ENCODE assay signal across 9 cellular contexts in the genomic region with DNA sequence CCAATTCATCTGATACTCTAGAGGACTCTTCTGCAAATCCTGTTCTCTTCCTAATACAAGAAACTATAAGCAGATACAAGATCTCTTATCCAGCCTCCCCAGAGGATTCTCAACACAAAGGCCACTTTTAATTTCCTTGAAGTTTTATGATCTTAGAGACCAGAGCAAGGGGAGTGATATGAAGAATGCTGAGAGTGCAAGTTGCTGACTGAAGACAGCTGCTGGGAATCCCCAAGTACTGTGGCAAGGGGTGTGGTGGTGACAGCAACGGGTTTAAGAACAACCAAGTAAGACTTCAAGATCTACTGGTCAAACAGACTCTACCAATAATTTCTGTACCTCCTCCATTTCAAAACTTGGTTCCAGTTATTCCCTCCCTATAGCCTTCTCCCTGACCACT. TPM values are rescaled to one million over a fixed set of nuclear protein-coding genes. Genes with fewer than 3 reads are reported as not detected.
DNase-seq lines count a peak whose midpoint lies in the region; ATAC-seq and TF ChIP-seq lines count a peak whose summit lies in the region.
"Had no signal": no experiment of that assay in that cellular context is flagged by ENCODE, and none has a peak within 500 bp of the region (broad histone marks: within the 10 kb centered on the region; RNA-seq: fewer than 3 reads in every experiment).

No MANE protein-coding gene starts in this region.

- H3K9me3 Mint-ChIP-seq in activated T-helper 1 cell treated with anti-CD3 and anti-CD28 coated beads, Interleukin-12 subunit alpha, Interleukin-12 subunit beta, Interleukin-2, Interleukin-4 antibody, amounts not matched to agents 30 ng/mL and 10 ng/mL and 1 ng/mL, durations not matched to agents 14 hours and 24 hours and 36 hours, result no peaks in the 10 kb centered on the region
- H3K9me3 Mint-ChIP-seq in HFFc6, result no peaks in the 10 kb centered on the region
- H3K9me3 Mint-ChIP-seq: neural crest cell had no signal

- H3K36me3 Mint-ChIP-seq in activated T-helper 1 cell treated with anti-CD3 and anti-CD28 coated beads, Interleukin-12 subunit alpha, Interleukin-12 subunit beta, Interleukin-2, Interleukin-4 antibody, amounts not matched to agents 30 ng/mL and 10 ng/mL and 1 ng/mL, durations not matched to agents 14 hours and 24 hours and 36 hours (ENCODE audit: low read depth), result peaks cover 4% of the 10 kb centered on the region
- peaks cover 5% of the 10 kb centered on the region for H3K36me3 Mint-ChIP-seq in HFFc6 (ENCODE audit: low read depth)

- H3K27ac Mint-ChIP-seq in activated T-helper 1 cell treated with anti-CD3 and anti-CD28 coated beads, Interleukin-12 subunit alpha, Interleukin-12 subunit beta, Interleukin-2, Interleukin-4 antibody, amounts not matched to agents 30 ng/mL and 10 ng/mL and 1 ng/mL, durations not matched to agents 14 hours and 24 hours and 36 hours, result peak overlapping the region; percentile 82
- H3K27ac Mint-ChIP-seq in HFFc6, result no peak overlapping the region; the same call in 1 of the 2 replicates

- H3K4me3 Mint-ChIP-seq in activated T-helper 1 cell treated with anti-CD3 and anti-CD28 coated beads, Interleukin-12 subunit alpha, Interleukin-12 subunit beta, Interleukin-2, Interleukin-4 antibody, amounts not matched to agents 30 ng/mL and 10 ng/mL and 1 ng/mL, durations not matched to agents 14 hours and 24 hours and 36 hours, result peak overlapping the region; percentile 68
- no peak overlapping the region for H3K4me3 Mint-ChIP-seq in HFFc6
- H3K4me3 Mint-ChIP-seq: neural crest cell had no signal

- H3K4me1 Mint-ChIP-seq in activated T-helper 1 cell treated with anti-CD3 and anti-CD28 coated beads, Interleukin-12 subunit alpha, Interleukin-12 subunit beta, Interleukin-2, Interleukin-4 antibody, amounts not matched to agents 30 ng/mL and 10 ng/mL and 1 ng/mL, durations not matched to agents 14 hours and 24 hours and 36 hours (ENCODE audit: low read depth), result peaks cover 51% of the 10 kb centered on the region
- H3K4me1 Mint-ChIP-seq in HFFc6 (ENCODE audit: low read depth), result peaks cover 35% of the 10 kb centered on the region

- ATAC-seq in GM19455 (IDR thresholded peaks at IDR 0.05; ENCODE audit: unreplicated experiment) (peak; percentile 83), HG03175 (IDR thresholded peaks at IDR 0.05; ENCODE audit: unreplicated experiment) (peak; percentile 77)

- TF ChIP-seq CTCF in HFFc6 (IDR thresholded peaks at IDR 0.05), result no peak

- intact Hi-C loops in activated T-helper 1 cell treated with anti-CD3 and anti-CD28 coated beads, Interleukin-12 subunit alpha, Interleukin-12 subunit beta, Interleukin-2, Interleukin-4 antibody, amounts not matched to agents 30 ng/mL and 10 ng/mL and 1 ng/mL, durations not matched to agents 14 hours and 24 hours and 36 hours (cut with micrococcal nuclease), result loop anchor here (2.0 to 10.0 kb wide), 4 partner anchors 44 to 814 kb away; a partner anchor contains a TSS

- H3K27me3 Mint-ChIP-seq in activated T-helper 1 cell treated with anti-CD3 and anti-CD28 coated beads, Interleukin-12 subunit alpha, Interleukin-12 subunit beta, Interleukin-2, Interleukin-4 antibody, amounts not matched to agents 30 ng/mL and 10 ng/mL and 1 ng/mL, durations not matched to agents 14 hours and 24 hours and 36 hours (ENCODE audit: insufficient read depth), result no peaks in the 10 kb centered on the region
- H3K27me3 Mint-ChIP-seq in HFFc6 (ENCODE audit: insufficient read depth), result no peaks in the 10 kb centered on the region; the same call in 1 of the 2 replicates

- peak; percentile 24 for DNase-seq in activated T-helper 1 cell treated with anti-CD3 and anti-CD28 coated beads, Interleukin-12 subunit alpha, Interleukin-12 subunit beta, Interleukin-2, Interleukin-4 antibody, amounts not matched to agents 30 ng/mL and 10 ng/mL and 1 ng/mL, durations not matched to agents 14 hours and 24 hours and 36 hours (ENCODE audit: low spot score)
- DNase-seq in stimulated activated CD4-positive, alpha-beta T cell treated with anti-CD3 and anti-CD28 coated beads, Interleukin-4, amount 100 ng/mL, for 1 hour, result peak; percentile 21
- no peak for DNase-seq in NCI-H82 (lab: John Stamatoyannopoulos, UW)
- no peak for DNase-seq in NCI-H510A treated with DMSO at 0.1 percent for 48 hours (lab: John Stamatoyannopoulos, UW)
- DNase-seq in HFFc6, result no peak
- DNase-seq in NCI-H774 (lab: John Stamatoyannopoulos, UW), result no peak

RNA-seq across cellular contexts. Expression of a gene that starts 7.0 kb away (rescaled TPM):
- 11.9 and 14.1 TPM in 2 replicates for total RNA-seq in activated T-helper 1 cell treated with anti-CD3 and anti-CD28 coated beads, Interleukin-12 subunit alpha, Interleukin-12 subunit beta, Interleukin-2, Interleukin-4 antibody, amounts not matched to agents 30 ng/mL and 10 ng/mL and 1 ng/mL, durations not matched to agents 14 hours and 24 hours and 36 hours
- total RNA-seq in HFFc6 (2021; fragmentation: NEBNext Ultra II Directional; extraction: Animal tissue kit (Norgen Biotek cat#: 25700)), result 10 to 100 TPM; 10.1 to 13.4 (median 11.7) TPM

RNA-seq across cellular contexts. Expression of a gene that starts 47.8 kb away (rescaled TPM):
- total RNA-seq in activated T-helper 1 cell treated with anti-CD3 and anti-CD28 coated beads, Interleukin-12 subunit alpha, Interleukin-12 subunit beta, Interleukin-2, Interleukin-4 antibody, amounts not matched to agents 30 ng/mL and 10 ng/mL and 1 ng/mL, durations not matched to agents 14 hours and 24 hours and 36 hours, result not detected in 2 replicates
- total RNA-seq in HFFc6 (2021; fragmentation: NEBNext Ultra II Directional; extraction: Animal tissue kit (Norgen Biotek cat#: 25700)), result under 1 TPM; 0.24 to 0.48 (median 0.32) TPM

Comparison
In these comparisons a context has a peak if more than half of its experiments do, and no peak if none do; other contexts are left out.
1. DNase-seq: peak in activated T-helper 1 cell treated with anti-CD3 and anti-CD28 coated beads, Interleukin-12 subunit alpha, Interleukin-12 subunit beta, Interleukin-2, Interleukin-4 antibody, amounts not matched to agents 30 ng/mL and 10 ng/mL and 1 ng/mL, durations not matched to agents 14 hours and 24 hours and 36 hours (single experiment) and stimulated activated CD4-positive, alpha-beta T cell treated with anti-CD3 and anti-CD28 coated beads, Interleukin-4, amount 100 ng/mL, for 1 hour (single experiment); none in NCI-H82 (single experiment), NCI-H510A treated with DMSO at 0.1 percent for 48 hours (single experiment), HFFc6 (single experiment) and NCI-H774 (single experiment).